17 cellular contexts compared by ENCODE assay signal in genomic region chr2:41024806-41025205, GRCh38.
"Had no signal": no experiment of that assay in that cellular context is flagged by ENCODE, and none has a peak within 500 bp of the region (broad histone marks: within the 10 kb centered on the region; RNA-seq: fewer than 3 reads in every experiment).

No MANE protein-coding gene starts in this region.

- DNase-seq: activated CD4-positive, alpha-beta memory T cell treated with anti-CD3 and anti-CD28 coated beads, Interleukin-2, amount 10 ng/mL, durations not matched to agents 7 days and 5 days; activated CD4-positive, alpha-beta T cell treated with anti-CD3 and anti-CD28 coated beads for 4 hours; activated effector memory CD4-positive, alpha-beta T cell treated with anti-CD3 and anti-CD28 coated beads, Interleukin-2, amount 50 U/mL, for 16 hours; activated T-cell treated with anti-CD3 and anti-CD28 coated beads, Interleukin-2, amount 50 U/mL, for 4 hours; hippocampal formation; left lung; mammary epithelial cell; occipital lobe; psoas muscle; right lobe of liver; T-helper 2 cell; trophoblast cell had no signal

- H3K4me3 Mint-ChIP-seq: activated CD4-positive, alpha-beta memory T cell treated with anti-CD3 and anti-CD28 coated beads, Interleukin-2, amount 10 ng/mL, durations not matched to agents 7 days and 5 days; activated T-cell treated with anti-CD3 and anti-CD28 coated beads, Interleukin-2, amount 50 U/mL, for 4 hours; natural killer cell treated with Interleukin-12 subunit alpha and Interleukin-12 subunit beta and Interleukin-15 and Interleukin-18, amount 100 ng/mL, for 72 hours; stimulated activated naive CD8-positive, alpha-beta T cell treated with anti-CD3 and anti-CD28 coated beads, Interleukin-15, Interleukin-2, amounts not matched to agents 100 ng/mL and 50 ng/mL, for 24 hours; WTC11 had no signal

- H3K4me1 Mint-ChIP-seq: activated CD4-positive, alpha-beta memory T cell treated with anti-CD3 and anti-CD28 coated beads, Interleukin-2, amount 10 ng/mL, durations not matched to agents 7 days and 5 days had no signal

- H3K9me3 Mint-ChIP-seq: stimulated activated naive CD8-positive, alpha-beta T cell treated with anti-CD3 and anti-CD28 coated beads, Interleukin-15, Interleukin-2, amounts not matched to agents 100 ng/mL and 50 ng/mL, for 24 hours had no signal

- H3K27ac Mint-ChIP-seq: activated CD4-positive, alpha-beta memory T cell treated with anti-CD3 and anti-CD28 coated beads, Interleukin-2, amount 10 ng/mL, durations not matched to agents 7 days and 5 days; activated naive CD4-positive, alpha-beta T cell treated with anti-CD3 and anti-CD28 coated beads, Interleukin-2, amount 50 U/mL, for 72 hours; natural killer cell treated with Interleukin-12 subunit alpha and Interleukin-12 subunit beta and Interleukin-15 and Interleukin-18, amount 100 ng/mL, for 72 hours; stimulated activated naive CD8-positive, alpha-beta T cell treated with anti-CD3 and anti-CD28 coated beads, Interleukin-15, Interleukin-2, amounts not matched to agents 100 ng/mL and 50 ng/mL, for 24 hours; WTC11 had no signal

- ATAC-seq: activated naive CD4-positive, alpha-beta T cell treated with anti-CD3 and anti-CD28 coated beads, Interleukin-2, amount 50 U/mL, for 72 hours; activated T-cell treated with anti-CD3 and anti-CD28 coated beads, Interleukin-2, amount 50 U/mL, for 4 hours; esophagus mucosa; left lung; natural killer cell treated with Interleukin-12 subunit alpha and Interleukin-12 subunit beta and Interleukin-15 and Interleukin-18, amount 100 ng/mL, for 72 hours; psoas muscle; right lobe of liver; WTC11 had no signal

- H3K36me3 Mint-ChIP-seq: activated naive CD4-positive, alpha-beta T cell treated with anti-CD3 and anti-CD28 coated beads, Interleukin-2, amount 50 U/mL, for 72 hours; natural killer cell treated with Interleukin-12 subunit alpha and Interleukin-12 subunit beta and Interleukin-15 and Interleukin-18, amount 100 ng/mL, for 72 hours; WTC11 had no signal

- H3K27me3 Mint-ChIP-seq: activated CD4-positive, alpha-beta memory T cell treated with anti-CD3 and anti-CD28 coated beads, Interleukin-2, amount 10 ng/mL, durations not matched to agents 7 days and 5 days; natural killer cell treated with Interleukin-12 subunit alpha and Interleukin-12 subunit beta and Interleukin-15 and Interleukin-18, amount 100 ng/mL, for 72 hours; stimulated activated naive CD8-positive, alpha-beta T cell treated with anti-CD3 and anti-CD28 coated beads, Interleukin-15, Interleukin-2, amounts not matched to agents 100 ng/mL and 50 ng/mL, for 24 hours had no signal
